17 cellular contexts compared by ENCODE assay signal in genomic region chr7:13874783-13875182, GRCh38.
DNase-seq lines count a peak whose midpoint lies in the region; ATAC-seq and TF ChIP-seq lines count a peak whose summit lies in the region.
"Had no signal": no experiment of that assay in that cellular context is flagged by ENCODE, and none has a peak within 500 bp of the region (broad histone marks: within the 10 kb centered on the region; RNA-seq: fewer than 3 reads in every experiment).

No MANE protein-coding gene starts in this region.

- H3K36me3 ChIP-seq in mammary epithelial cell (ENCODE audit: insufficient read depth, low read length) (no peaks in the 10 kb centered on the region), mesenchymal stem cell (ENCODE audit: control insufficient read depth in 1 of 2, insufficient read depth in 2 of 2, low read depth in 1 of 2, low read length in 2 of 2) (no peaks in the 10 kb centered on the region)
- H3K36me3 ChIP-seq: BLaER1 treated with 17β-estradiol and CSF1 and Interleukin-3, amounts not matched to agents 10 nM and 100 nM had no signal

- H3K23ac ChIP-seq in mesenchymal stem cell (ENCODE audit: low read length in 2 of 2), result no peak overlapping the region

- intact Hi-C loops in mammary epithelial cell (cut with micrococcal nuclease), result no loop called here

- H3K4me2 ChIP-seq in mammary epithelial cell (ENCODE audit: insufficient read depth, low read depth, low read length) (peak overlapping the region; percentile 17), mesenchymal stem cell (ENCODE audit: low read length, poor library complexity, severe bottlenecking) (no peak overlapping the region)

- DNase-seq in AG20443 (ENCODE audit: low spot score), result peak; percentile 40
- peak; percentile 54 for DNase-seq in M059J (ENCODE audit: low read depth)
- peak; percentile 29 for DNase-seq in mammary epithelial cell
- DNase-seq in mesenchymal stem cell, result peak; percentile 57
- no peak for DNase-seq in activated CD4-positive, alpha-beta T cell treated with anti-CD3 and anti-CD28 coated beads, Interleukin-2, amount 50 U/mL, for 1 hour
- DNase-seq in dermis blood vessel endothelial cell, result no peak
- DNase-seq in stimulated activated CD4-positive, alpha-beta T cell treated with anti-CD3 and anti-CD28 coated beads, Interleukin-2, amount 100 ng/mL, for 24 hours, result no peak
- DNase-seq: amniotic stem cell; DMS79 treated with DMSO at 0.1 percent for 48 hours; NCI-H1436; NCI-H446 treated with DMSO at 0.1 percent for 48 hours; posterior cingulate gyrus; stimulated activated CD4-positive, alpha-beta T cell treated with anti-CD3 and anti-CD28 coated beads, Interleukin-1b, Interleukin-23, amount 100 ng/mL, for 48 hours; T-helper 9 cell; trophoblast cell had no signal

- CTCF ChIA-PET in mammary epithelial cell (lab: Charles Lee; ENCODE audit: low non-redundant PET), result no interaction called here

- no peak overlapping the region for H3K4me3 ChIP-seq in mammary epithelial cell (replicated peaks in 1 of 3; ENCODE audit: insufficient read depth in 1 of 3, low read depth in 2 of 3, low read length in 3 of 3)
- peak overlapping the region in 1 of 2 experiments; percentile 57 for H3K4me3 ChIP-seq in mesenchymal stem cell (ENCODE audit: insufficient read depth in 1 of 2, low read depth in 1 of 2, low read length in 2 of 2)
- H3K4me3 ChIP-seq: BLaER1 treated with 17β-estradiol and CSF1 and Interleukin-3, amounts not matched to agents 10 nM and 100 nM had no signal

- no TSS peak for BruUV-seq in mammary epithelial cell (replicated peaks; lab: Mats Ljungman, UMichigan)

- H2AK5ac ChIP-seq in mesenchymal stem cell (ENCODE audit: low read length, severe bottlenecking), result no peak overlapping the region

- H4K20me1 ChIP-seq in mammary epithelial cell (ENCODE audit: insufficient read depth, low read length), result no peaks in the 10 kb centered on the region
- H4K20me1 ChIP-seq: BLaER1 treated with 17β-estradiol and CSF1 and Interleukin-3, amounts not matched to agents 10 nM and 100 nM had no signal

- H3K27ac ChIP-seq in mammary epithelial cell (ENCODE audit: insufficient read depth, low read depth, low read length), result no peak overlapping the region
- no peak overlapping the region for H3K27ac ChIP-seq in mesenchymal stem cell (ENCODE audit: low read length, poor library complexity, severe bottlenecking)

- no peak overlapping the region for H3K18ac ChIP-seq in mesenchymal stem cell (ENCODE audit: low read depth in 1 of 2, low read length in 2 of 2)

- peaks cover 3% of the 10 kb centered on the region for H3K27me3 ChIP-seq in mammary epithelial cell (ENCODE audit: insufficient read depth, low read length)
- H3K27me3 ChIP-seq in mesenchymal stem cell (ENCODE audit: control insufficient read depth in 1 of 2, insufficient read depth in 1 of 2, low read length in 2 of 2), result no peaks in the 10 kb centered on the region

- ATAC-seq in HG02870 (IDR thresholded peaks at IDR 0.05; ENCODE audit: unreplicated experiment), result no peak

- H3K4me1 ChIP-seq in mammary epithelial cell (ENCODE audit: insufficient read depth, low read length) (peaks cover 2% of the 10 kb centered on the region), mesenchymal stem cell (ENCODE audit: control insufficient read depth, insufficient read depth, low read depth, low read length) (no peaks in the 10 kb centered on the region)

- in situ Hi-C loops in mammary epithelial cell (cut with MboI; ENCODE audit: low sequenced_read_pairs in 2 of 2), result no loop called here

- H2BK12ac ChIP-seq in mesenchymal stem cell (ENCODE audit: low read length in 2 of 2), result no peak overlapping the region

- WGBS in mammary epithelial cell (ENCODE audit: low coverage, missing lambda C conversion rate), result 29% methylated on average over 2 of the region's 2 CpGs
- WGBS in mesenchymal stem cell, result 67% methylated on average over 1 of the region's 2 CpGs

- H4K91ac ChIP-seq in mesenchymal stem cell (ENCODE audit: low read length), result no peak overlapping the region

- H3K9me3 ChIP-seq in mammary epithelial cell (replicated peaks; ENCODE audit: insufficient read depth, low read length), result no peaks in the 10 kb centered on the region
- no peaks in the 10 kb centered on the region for H3K9me3 ChIP-seq in mesenchymal stem cell (ENCODE audit: control insufficient read depth, low read length)

- no peak overlapping the region for H3K9ac ChIP-seq in mammary epithelial cell (ENCODE audit: insufficient read depth, low read length)
- peak overlapping the region; percentile 67 for H3K9ac ChIP-seq in mesenchymal stem cell (ENCODE audit: low read length)
- H3K9ac ChIP-seq: BLaER1 treated with 17β-estradiol and CSF1 and Interleukin-3, amounts not matched to agents 10 nM and 100 nM had no signal

- no peak overlapping the region for H2BK5ac ChIP-seq in mesenchymal stem cell (ENCODE audit: low read depth, low read length, poor library complexity, severe bottlenecking)

- H3K14ac ChIP-seq in mesenchymal stem cell (ENCODE audit: low read length in 2 of 2), result no peak overlapping the region

- no peaks in the 10 kb centered on the region for H3K79me2 ChIP-seq in mammary epithelial cell (ENCODE audit: insufficient read depth, low read length)

- H4K8ac ChIP-seq in mesenchymal stem cell (ENCODE audit: low read length), result no peak overlapping the region

- H2BK15ac ChIP-seq in mesenchymal stem cell (ENCODE audit: low read depth, poor library complexity, severe bottlenecking), result no peak overlapping the region

- H2BK120ac ChIP-seq in mesenchymal stem cell (ENCODE audit: low read depth, low read length), result no peak overlapping the region

- no peak overlapping the region for H2AFZ ChIP-seq in mammary epithelial cell (ENCODE audit: low read depth, low read length)
- H2AFZ ChIP-seq in mesenchymal stem cell (ENCODE audit: low read depth, low read length), result no peak overlapping the region

- H3K79me1 ChIP-seq in mesenchymal stem cell (replicated peaks; ENCODE audit: low read length, poor library complexity, severe bottlenecking), result no peaks in the 10 kb centered on the region

- no peak for TF ChIP-seq CTCF in mammary epithelial cell (conservative IDR thresholded peaks at IDR 0.05 in 1 of 2, IDR thresholded peaks at IDR 0.05 in 1 of 2; ENCODE audit: extremely low read depth in 1 of 2, insufficient read depth in 1 of 2, low read depth in 1 of 2, low read length in 2 of 2)

- dilution Hi-C loops in mammary epithelial cell (cut with HindIII; ENCODE audit: low sequenced_read_pairs), result no loop called here

- H3K4ac ChIP-seq in mesenchymal stem cell (ENCODE audit: low read depth in 1 of 2, low read length in 2 of 2), result no peak overlapping the region

Comparison
In these comparisons a context has a peak if more than half of its experiments do, and no peak if none do; other contexts are left out.
1. DNase-seq: peak in AG20443 (single experiment), M059J (single experiment), mammary epithelial cell (single experiment) and mesenchymal stem cell (single experiment); none in activated CD4-positive, alpha-beta T cell treated with anti-CD3 and anti-CD28 coated beads, Interleukin-2, amount 50 U/mL, for 1 hour (single experiment), dermis blood vessel endothelial cell (single experiment) and stimulated activated CD4-positive, alpha-beta T cell treated with anti-CD3 and anti-CD28 coated beads, Interleukin-2, amount 100 ng/mL, for 24 hours (0 of 2).